In genomic region chr5:35252963-35253362, GRCh38 we compare ENCODE assay signal across 37 cellular contexts. TPM values are rescaled to one million over a fixed set of nuclear protein-coding genes. Genes with fewer than 3 reads are reported as not detected.
"Had no signal": no experiment of that assay in that cellular context is flagged by ENCODE, and none has a peak within 500 bp of the region (broad histone marks: within the 10 kb centered on the region; RNA-seq: fewer than 3 reads in every experiment).

No MANE protein-coding gene starts in this region.

- H3K36me3 Mint-ChIP-seq: activated CD4-positive, alpha-beta memory T cell treated with anti-CD3 and anti-CD28 coated beads for 36 hours; activated CD8-positive, alpha-beta memory T cell treated with anti-CD3 and anti-CD28 coated beads, Interleukin-2, amount 10 ng/mL, durations not matched to agents 7 days and 5 days; T-cell had no signal

- H3K4me1 Mint-ChIP-seq: activated B cell treated with CpG ODN at 0.5 μM for 24 hours; activated CD4-positive, alpha-beta T cell treated with anti-CD3 and anti-CD28 coated beads, Interleukin-2, amount 10 ng/mL, durations not matched to agents 24 days and 14 days; activated CD4-positive, alpha-beta T cell treated with anti-CD3 and anti-CD28 coated beads, Interleukin-2, amount 10 ng/mL, durations not matched to agents 7 days and 5 days; T-helper 17 cell had no signal

- ATAC-seq: activated CD4-positive, alpha-beta T cell treated with anti-CD3 and anti-CD28 coated beads for 36 hours; activated CD4-positive, CD25-positive, alpha-beta regulatory T cell treated with anti-CD3 and anti-CD28 coated beads, Interleukin-2, amount 50 U/mL, for 24 hours; activated CD8-positive, alpha-beta memory T cell treated with anti-CD3 and anti-CD28 coated beads, Interleukin-2, amount 10 ng/mL, durations not matched to agents 7 days and 5 days; activated CD8-positive, alpha-beta T cell treated with anti-CD3 and anti-CD28 coated beads for 36 hours; activated CD8-positive, alpha-beta T cell treated with anti-CD3 and anti-CD28 coated beads, Interleukin-2, amount 10 ng/mL, durations not matched to agents 7 days and 5 days; T-cell; T-helper 17 cell; WTC11 had no signal

- DNase-seq: activated B cell treated with CpG ODN at 0.5 μM for 24 hours; activated CD4-positive, alpha-beta memory T cell treated with anti-CD3 and anti-CD28 coated beads for 36 hours; activated CD4-positive, alpha-beta memory T cell treated with anti-CD3 and anti-CD28 coated beads, Interleukin-2, amount 10 ng/mL, durations not matched to agents 7 days and 5 days; activated CD4-positive, alpha-beta T cell treated with anti-CD3 and anti-CD28 coated beads for 1 hour; activated CD4-positive, alpha-beta T cell treated with anti-CD3 and anti-CD28 coated beads for 36 hours; activated CD4-positive, alpha-beta T cell treated with anti-CD3 and anti-CD28 coated beads for 4 hours; activated CD4-positive, alpha-beta T cell treated with anti-CD3 and anti-CD28 coated beads for 48 hours; activated CD4-positive, alpha-beta T cell treated with anti-CD3 and anti-CD28 coated beads, Interleukin-2, amount 10 ng/mL, durations not matched to agents 24 days and 14 days; activated CD4-positive, alpha-beta T cell treated with anti-CD3 and anti-CD28 coated beads, Interleukin-2, amount 10 ng/mL, durations not matched to agents 7 days and 5 days; activated CD4-positive, alpha-beta T cell treated with anti-CD3 and anti-CD28 coated beads, Interleukin-2, amount 50 U/mL, for 1 hour; activated CD4-positive, alpha-beta T cell treated with anti-CD3 and anti-CD28 coated beads, Interleukin-2, amount 50 U/mL, for 4 hours; activated CD4-positive, alpha-beta T cell treated with anti-CD3 and anti-CD28 coated beads, Interleukin-2, amount 50 U/mL, for 48 hours; activated CD4-positive, CD25-positive, alpha-beta regulatory T cell; activated CD4-positive, CD25-positive, alpha-beta regulatory T cell treated with anti-CD3 and anti-CD28 coated beads, Interleukin-2, amount 50 U/mL, for 72 hours; activated CD8-positive, alpha-beta memory T cell treated with anti-CD3 and anti-CD28 coated beads for 24 hours; activated CD8-positive, alpha-beta memory T cell treated with anti-CD3 and anti-CD28 coated beads, Interleukin-2, amount 10 ng/mL, durations not matched to agents 7 days and 5 days; activated CD8-positive, alpha-beta memory T cell treated with anti-CD3 and anti-CD28 coated beads, Interleukin-2, amount 50 U/mL, for 4 hours; activated CD8-positive, alpha-beta memory T cell treated with anti-CD3 and anti-CD28 coated beads, Interleukin-2, amount 50 U/mL, for 48 hours; activated CD8-positive, alpha-beta T cell treated with anti-CD3 and anti-CD28 coated beads for 36 hours; activated CD8-positive, alpha-beta T cell treated with anti-CD3 and anti-CD28 coated beads, Interleukin-2, amount 10 ng/mL, durations not matched to agents 7 days and 5 days; activated T-cell treated with anti-CD3 and anti-CD28 coated beads, Interleukin-2, amount 50 U/mL, for 1 hour; T-cell; T-helper 1 cell; T-helper 17 cell; T-helper 2 cell; T-helper 9 cell; T1000; WERI-Rb-1 had no signal

- H3K4me3 Mint-ChIP-seq: activated B cell treated with CpG ODN at 0.5 μM for 24 hours; activated CD4-positive, alpha-beta memory T cell treated with anti-CD3 and anti-CD28 coated beads for 36 hours; activated CD4-positive, alpha-beta memory T cell treated with anti-CD3 and anti-CD28 coated beads, Interleukin-2, amount 10 ng/mL, durations not matched to agents 7 days and 5 days; activated CD4-positive, alpha-beta T cell treated with anti-CD3 and anti-CD28 coated beads for 36 hours; activated CD4-positive, alpha-beta T cell treated with anti-CD3 and anti-CD28 coated beads, Interleukin-2, amount 10 ng/mL, durations not matched to agents 24 days and 14 days; activated CD4-positive, alpha-beta T cell treated with anti-CD3 and anti-CD28 coated beads, Interleukin-2, amount 10 ng/mL, durations not matched to agents 7 days and 5 days; activated CD8-positive, alpha-beta memory T cell treated with anti-CD3 and anti-CD28 coated beads, Interleukin-2, amount 10 ng/mL, durations not matched to agents 7 days and 5 days; activated CD8-positive, alpha-beta T cell treated with anti-CD3 and anti-CD28 coated beads for 36 hours; activated CD8-positive, alpha-beta T cell treated with anti-CD3 and anti-CD28 coated beads, Interleukin-2, amount 10 ng/mL, durations not matched to agents 7 days and 5 days; T-cell; T-helper 1 cell treated with Interleukin-12 subunit alpha and Interleukin-12 subunit beta and Interleukin-4 antibody, amounts not matched to agents 30 μg/mL and 1 μg/mL, for 36 hours; T-helper 17 cell; T-helper 2 cell treated with Interferon-gamma antibody and Interleukin-4, amounts not matched to agents 5 μg/mL and 100 μg/mL, for 36 hours; WTC11 had no signal

- H3K36me3 ChIP-seq: WERI-Rb-1 had no signal

- H3K27ac Mint-ChIP-seq: activated B cell treated with CpG ODN at 0.5 μM for 24 hours; activated CD4-positive, alpha-beta memory T cell treated with anti-CD3 and anti-CD28 coated beads for 36 hours; activated CD4-positive, alpha-beta memory T cell treated with anti-CD3 and anti-CD28 coated beads, Interleukin-2, amount 10 ng/mL, durations not matched to agents 7 days and 5 days; activated CD4-positive, alpha-beta T cell treated with anti-CD3 and anti-CD28 coated beads for 36 hours; activated CD4-positive, alpha-beta T cell treated with anti-CD3 and anti-CD28 coated beads, Interleukin-2, amount 10 ng/mL, durations not matched to agents 24 days and 14 days; activated CD4-positive, alpha-beta T cell treated with anti-CD3 and anti-CD28 coated beads, Interleukin-2, amount 10 ng/mL, durations not matched to agents 7 days and 5 days; activated CD8-positive, alpha-beta memory T cell treated with anti-CD3 and anti-CD28 coated beads, Interleukin-2, amount 10 ng/mL, durations not matched to agents 7 days and 5 days; activated CD8-positive, alpha-beta T cell treated with anti-CD3 and anti-CD28 coated beads for 36 hours; activated CD8-positive, alpha-beta T cell treated with anti-CD3 and anti-CD28 coated beads, Interleukin-2, amount 10 ng/mL, durations not matched to agents 7 days and 5 days; T-cell; T-helper 1 cell treated with Interleukin-12 subunit alpha and Interleukin-12 subunit beta and Interleukin-4 antibody, amounts not matched to agents 30 μg/mL and 1 μg/mL, for 36 hours; T-helper 17 cell; T-helper 2 cell treated with Interferon-gamma antibody and Interleukin-4, amounts not matched to agents 5 μg/mL and 100 μg/mL, for 36 hours; WTC11 had no signal

- H3K27me3 Mint-ChIP-seq: activated B cell treated with CpG ODN at 0.5 μM for 24 hours; activated CD4-positive, alpha-beta memory T cell treated with anti-CD3 and anti-CD28 coated beads for 36 hours; activated CD4-positive, alpha-beta memory T cell treated with anti-CD3 and anti-CD28 coated beads, Interleukin-2, amount 10 ng/mL, durations not matched to agents 7 days and 5 days; activated CD4-positive, alpha-beta T cell treated with anti-CD3 and anti-CD28 coated beads, Interleukin-2, amount 10 ng/mL, durations not matched to agents 24 days and 14 days; activated CD4-positive, alpha-beta T cell treated with anti-CD3 and anti-CD28 coated beads, Interleukin-2, amount 10 ng/mL, durations not matched to agents 7 days and 5 days; activated CD8-positive, alpha-beta memory T cell treated with anti-CD3 and anti-CD28 coated beads, Interleukin-2, amount 10 ng/mL, durations not matched to agents 7 days and 5 days; activated CD8-positive, alpha-beta T cell treated with anti-CD3 and anti-CD28 coated beads for 36 hours; T-helper 17 cell had no signal

- FAIRE-seq: TTC549 had no signal

- H3K27ac ChIP-seq: VCaP, WERI-Rb-1 had no signal

RNA-seq across cellular contexts. Expression of gene PRLR, which starts 22.7 kb away (rescaled TPM):
- total RNA-seq: activated CD4-positive, alpha-beta memory T cell treated with anti-CD3 and anti-CD28 coated beads for 36 hours; activated CD4-positive, alpha-beta memory T cell treated with anti-CD3 and anti-CD28 coated beads, Interleukin-2, amount 10 ng/mL, durations not matched to agents 7 days and 5 days; activated CD4-positive, alpha-beta T cell treated with anti-CD3 and anti-CD28 coated beads, Interleukin-2, amount 10 ng/mL, durations not matched to agents 24 days and 14 days; activated CD4-positive, alpha-beta T cell treated with anti-CD3 and anti-CD28 coated beads, Interleukin-2, amount 10 ng/mL, durations not matched to agents 7 days and 5 days; activated CD8-positive, alpha-beta memory T cell treated with anti-CD3 and anti-CD28 coated beads for 36 hours; activated CD8-positive, alpha-beta T cell treated with anti-CD3 and anti-CD28 coated beads for 36 hours; activated CD8-positive, alpha-beta T cell treated with anti-CD3 and anti-CD28 coated beads, Interleukin-2, amount 10 ng/mL, durations not matched to agents 7 days and 5 days; T-helper 1 cell treated with Interleukin-12 subunit alpha and Interleukin-12 subunit beta and Interleukin-4 antibody, amounts not matched to agents 30 ng/mL and 1 ng/mL, for 36 hours; T-helper 17 cell; T-helper 2 cell treated with Interferon-gamma antibody and Interleukin-4, amounts not matched to agents 100 ng/mL and 5 ng/mL, for 36 hours had no signal
